Comparison of ENCODE assay signal across 9 cellular contexts in the genomic region with DNA sequence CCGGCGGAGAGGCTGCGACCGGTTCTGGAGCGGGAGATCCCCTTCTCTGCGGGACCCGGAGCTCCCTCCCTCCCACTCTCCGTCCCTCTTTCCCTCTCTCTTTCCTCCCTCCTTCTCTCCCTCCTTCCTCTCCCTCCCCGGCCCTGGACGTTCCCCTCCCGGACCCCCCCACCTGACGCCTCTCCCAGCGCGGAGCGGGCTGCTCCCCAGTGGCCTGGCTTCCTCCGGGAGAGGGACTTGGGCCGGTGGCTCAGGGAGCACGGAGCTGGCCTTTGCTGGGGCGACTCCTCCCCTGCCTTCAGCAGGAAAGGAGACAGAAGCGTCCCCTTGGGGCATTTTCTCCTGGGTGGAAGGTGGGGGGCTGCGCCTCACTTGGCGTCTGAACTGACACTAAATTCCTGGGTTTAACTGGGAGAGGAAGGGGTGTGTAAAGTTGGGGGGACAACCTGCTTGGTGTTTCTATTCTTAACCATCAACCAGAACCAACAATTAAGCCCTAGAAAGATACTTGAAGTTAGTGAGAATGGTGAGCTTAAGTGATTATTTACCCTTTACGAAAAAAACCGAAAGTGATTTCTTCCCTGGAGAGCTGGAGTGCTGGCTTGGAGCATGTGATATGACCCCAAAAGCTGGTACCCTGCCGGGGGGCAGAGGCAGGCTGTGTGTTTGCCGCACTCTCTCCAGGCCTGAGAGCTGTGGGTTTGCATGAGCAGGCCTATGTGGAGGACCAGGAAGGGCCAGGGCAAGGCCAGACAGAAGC. TPM values are rescaled to one million over a fixed set of nuclear protein-coding genes. Genes with fewer than 3 reads are reported as not detected.
DNase-seq lines count a peak whose midpoint lies in the region; ATAC-seq, FAIRE-seq and TF ChIP-seq lines count a peak whose summit lies in the region.
"Had no signal": no experiment of that assay in that cellular context is flagged by ENCODE, and none has a peak within 500 bp of the region (broad histone marks: within the 10 kb centered on the region; RNA-seq: fewer than 3 reads in every experiment).

No MANE protein-coding gene starts in this region.

- no peaks in the 10 kb centered on the region for H3K27me3 ChIP-seq in thoracic aorta (replicated peaks; ENCODE audit: insufficient read depth)

- H3K36me3 Mint-ChIP-seq in activated CD8-positive, alpha-beta memory T cell treated with anti-CD3 and anti-CD28 coated beads, Interleukin-2, amount 10 ng/mL, durations not matched to agents 7 days and 5 days, result no peaks in the 10 kb centered on the region
- H3K36me3 Mint-ChIP-seq in activated T-helper 1 cell treated with anti-CD3 and anti-CD28 coated beads, Interleukin-12 subunit alpha, Interleukin-12 subunit beta, Interleukin-2, Interleukin-4 antibody, amounts not matched to agents 30 ng/mL and 10 ng/mL and 1 ng/mL, durations not matched to agents 14 hours and 24 hours and 36 hours (ENCODE audit: low read depth), result no peaks in the 10 kb centered on the region
- H3K36me3 Mint-ChIP-seq in immature natural killer cell, result no peaks in the 10 kb centered on the region
- H3K36me3 Mint-ChIP-seq: naive B cell had no signal

- intact Hi-C loops in activated T-helper 1 cell treated with anti-CD3 and anti-CD28 coated beads, Interleukin-12 subunit alpha, Interleukin-12 subunit beta, Interleukin-2, Interleukin-4 antibody, amounts not matched to agents 30 ng/mL and 10 ng/mL and 1 ng/mL, durations not matched to agents 14 hours and 24 hours and 36 hours (cut with micrococcal nuclease), result loop anchor here (1.0 kb wide), 4 partner anchors 13 to 129 kb away; a partner anchor contains a TSS

- peak overlapping the region; percentile 46 for H3K4me3 ChIP-seq in thoracic aorta

- H3K36me3 ChIP-seq in thoracic aorta, result no peaks in the 10 kb centered on the region

- DNase-seq in activated CD8-positive, alpha-beta memory T cell treated with anti-CD3 and anti-CD28 coated beads, Interleukin-2, amount 10 ng/mL, durations not matched to agents 7 days and 5 days, result no peak
- no peak for DNase-seq in activated CD8-positive, alpha-beta memory T cell treated with anti-CD3 and anti-CD28 coated beads, Interleukin-2, amount 50 U/mL, for 48 hours
- no peak for DNase-seq in activated T-helper 1 cell treated with anti-CD3 and anti-CD28 coated beads, Interleukin-12 subunit alpha, Interleukin-12 subunit beta, Interleukin-2, Interleukin-4 antibody, amounts not matched to agents 30 ng/mL and 10 ng/mL and 1 ng/mL, durations not matched to agents 14 hours and 24 hours and 36 hours (ENCODE audit: low spot score)
- DNase-seq in immature natural killer cell (no peak), thoracic aorta (ENCODE audit: low spot score) (no peak), D721Med (ENCODE audit: insufficient read length, low spot score) (no peak), HuH-7 (ENCODE audit: low spot score) (no peak)

- H3K27ac ChIP-seq in thoracic aorta, result no peak overlapping the region

- CTCF ChIA-PET in activated CD8-positive, alpha-beta memory T cell treated with anti-CD3 and anti-CD28 coated beads, Interleukin-2, amount 10 ng/mL, durations not matched to agents 7 days and 5 days (lab: Charles Lee), result interaction anchor here (0.7 to 2.0 kb wide), 2 partner anchors 9 to 32 kb away, joined by 3 to 5 read pairs; no protein-coding TSS in a partner anchor

- no peaks in the 10 kb centered on the region for H3K9me3 ChIP-seq in thoracic aorta

- peaks cover 44% of the 10 kb centered on the region for H3K27me3 Mint-ChIP-seq in activated CD8-positive, alpha-beta memory T cell treated with anti-CD3 and anti-CD28 coated beads, Interleukin-2, amount 10 ng/mL, durations not matched to agents 7 days and 5 days
- H3K27me3 Mint-ChIP-seq in activated T-helper 1 cell treated with anti-CD3 and anti-CD28 coated beads, Interleukin-12 subunit alpha, Interleukin-12 subunit beta, Interleukin-2, Interleukin-4 antibody, amounts not matched to agents 30 ng/mL and 10 ng/mL and 1 ng/mL, durations not matched to agents 14 hours and 24 hours and 36 hours (ENCODE audit: insufficient read depth), result peaks cover 40% of the 10 kb centered on the region
- peaks cover 3 to 11% (median 3%) of the 10 kb centered on the region in 3 donors for H3K27me3 Mint-ChIP-seq in immature natural killer cell (ENCODE audit: low read depth in 3 of 3)

- H3K9me3 Mint-ChIP-seq in activated CD8-positive, alpha-beta memory T cell treated with anti-CD3 and anti-CD28 coated beads, Interleukin-2, amount 10 ng/mL, durations not matched to agents 7 days and 5 days (ENCODE audit: low read depth), result no peaks in the 10 kb centered on the region
- H3K9me3 Mint-ChIP-seq in activated T-helper 1 cell treated with anti-CD3 and anti-CD28 coated beads, Interleukin-12 subunit alpha, Interleukin-12 subunit beta, Interleukin-2, Interleukin-4 antibody, amounts not matched to agents 30 ng/mL and 10 ng/mL and 1 ng/mL, durations not matched to agents 14 hours and 24 hours and 36 hours, result no peaks in the 10 kb centered on the region
- no peaks in the 10 kb centered on the region for H3K9me3 Mint-ChIP-seq in immature natural killer cell
- H3K9me3 Mint-ChIP-seq: naive B cell had no signal

- peaks cover 5% of the 10 kb centered on the region for H3K4me1 Mint-ChIP-seq in activated CD8-positive, alpha-beta memory T cell treated with anti-CD3 and anti-CD28 coated beads, Interleukin-2, amount 10 ng/mL, durations not matched to agents 7 days and 5 days
- no peaks in the 10 kb centered on the region for H3K4me1 Mint-ChIP-seq in activated T-helper 1 cell treated with anti-CD3 and anti-CD28 coated beads, Interleukin-12 subunit alpha, Interleukin-12 subunit beta, Interleukin-2, Interleukin-4 antibody, amounts not matched to agents 30 ng/mL and 10 ng/mL and 1 ng/mL, durations not matched to agents 14 hours and 24 hours and 36 hours (ENCODE audit: low read depth)
- peaks cover 12% of the 10 kb centered on the region in 2 donors for H3K4me1 Mint-ChIP-seq in immature natural killer cell

- FAIRE-seq in D721Med (lab: Jason Lieb, UNC), result no peak

- H3K27ac Mint-ChIP-seq in activated CD8-positive, alpha-beta memory T cell treated with anti-CD3 and anti-CD28 coated beads, Interleukin-2, amount 10 ng/mL, durations not matched to agents 7 days and 5 days, result no peak overlapping the region
- no peak overlapping the region for H3K27ac Mint-ChIP-seq in activated T-helper 1 cell treated with anti-CD3 and anti-CD28 coated beads, Interleukin-12 subunit alpha, Interleukin-12 subunit beta, Interleukin-2, Interleukin-4 antibody, amounts not matched to agents 30 ng/mL and 10 ng/mL and 1 ng/mL, durations not matched to agents 14 hours and 24 hours and 36 hours
- H3K27ac Mint-ChIP-seq in immature natural killer cell, result no peak overlapping the region
- H3K27ac Mint-ChIP-seq: naive B cell had no signal

- H3K4me3 Mint-ChIP-seq in activated CD8-positive, alpha-beta memory T cell treated with anti-CD3 and anti-CD28 coated beads, Interleukin-2, amount 10 ng/mL, durations not matched to agents 7 days and 5 days, result peak overlapping the region; percentile 8
- H3K4me3 Mint-ChIP-seq in activated T-helper 1 cell treated with anti-CD3 and anti-CD28 coated beads, Interleukin-12 subunit alpha, Interleukin-12 subunit beta, Interleukin-2, Interleukin-4 antibody, amounts not matched to agents 30 ng/mL and 10 ng/mL and 1 ng/mL, durations not matched to agents 14 hours and 24 hours and 36 hours, result peak overlapping the region; percentile 75
- H3K4me3 Mint-ChIP-seq in immature natural killer cell, result peak overlapping the region; percentile 50 to 79 (median 73)

- peaks cover 4 to 12% of the 10 kb centered on the region in 2 donors for H3K4me1 ChIP-seq in thoracic aorta (ENCODE audit: control insufficient read depth in 1 of 2, low read depth in 2 of 2)

- no peak for TF ChIP-seq CTCF in thoracic aorta (IDR thresholded peaks at IDR 0.05)
- no peak for TF ChIP-seq CTCF in D721Med (IDR thresholded peaks at IDR 0.05; ENCODE audit: insufficient read depth, missing control alignments)

- no peak for ATAC-seq in activated CD8-positive, alpha-beta memory T cell treated with anti-CD3 and anti-CD28 coated beads, Interleukin-2, amount 10 ng/mL, durations not matched to agents 7 days and 5 days
- no peak for ATAC-seq in thoracic aorta (ENCODE audit: insufficient number of reproducible peaks, low FRiP score, low read depth)
- no peak for ATAC-seq in esophagus mucosa

RNA-seq across cellular contexts. Expression of a gene that starts 0.8 kb away (rescaled TPM):
- total RNA-seq in activated CD8-positive, alpha-beta memory T cell treated with anti-CD3 and anti-CD28 coated beads, Interleukin-2, amount 10 ng/mL, durations not matched to agents 7 days and 5 days, result under 1 TPM; 0.44 to 0.80 TPM
- 1.5 and 2.7 TPM in 2 replicates for total RNA-seq in activated T-helper 1 cell treated with anti-CD3 and anti-CD28 coated beads, Interleukin-12 subunit alpha, Interleukin-12 subunit beta, Interleukin-2, Interleukin-4 antibody, amounts not matched to agents 30 ng/mL and 10 ng/mL and 1 ng/mL, durations not matched to agents 14 hours and 24 hours and 36 hours
- 1 to 10 TPM; 1.0 to 1.3 (median 1.3) TPM for polyA plus RNA-seq in immature natural killer cell
- 1 to 10 TPM in 1 of 2 donors, not detected in 1; 2.0 TPM for total RNA-seq in thoracic aorta
- 3.9 TPM for total RNA-seq in esophagus mucosa

RNA-seq across cellular contexts. Expression of a gene that starts 12.6 kb away (rescaled TPM):
- 100 to 1,000 TPM; 135 to 202 TPM for total RNA-seq in activated CD8-positive, alpha-beta memory T cell treated with anti-CD3 and anti-CD28 coated beads, Interleukin-2, amount 10 ng/mL, durations not matched to agents 7 days and 5 days
- total RNA-seq in activated T-helper 1 cell treated with anti-CD3 and anti-CD28 coated beads, Interleukin-12 subunit alpha, Interleukin-12 subunit beta, Interleukin-2, Interleukin-4 antibody, amounts not matched to agents 30 ng/mL and 10 ng/mL and 1 ng/mL, durations not matched to agents 14 hours and 24 hours and 36 hours, result 210 and 221 TPM in 2 replicates
- 10 to 100 TPM in 2 of 3 donors, 1 to 10 TPM in 1; 8.7 to 21.6 (median 10.9) TPM for polyA plus RNA-seq in immature natural killer cell
- total RNA-seq in thoracic aorta, result 1 to 10 TPM; 2.5 to 3.7 TPM
- 14.9 TPM for total RNA-seq in esophagus mucosa

RNA-seq across cellular contexts. Expression of a gene that starts 44.3 kb away (rescaled TPM):
- total RNA-seq in activated CD8-positive, alpha-beta memory T cell treated with anti-CD3 and anti-CD28 coated beads, Interleukin-2, amount 10 ng/mL, durations not matched to agents 7 days and 5 days, result 100 to 1,000 TPM; 181 to 216 TPM
- 189 and 201 TPM in 2 replicates for total RNA-seq in activated T-helper 1 cell treated with anti-CD3 and anti-CD28 coated beads, Interleukin-12 subunit alpha, Interleukin-12 subunit beta, Interleukin-2, Interleukin-4 antibody, amounts not matched to agents 30 ng/mL and 10 ng/mL and 1 ng/mL, durations not matched to agents 14 hours and 24 hours and 36 hours
- 100 to 1,000 TPM in 2 of 3 donors, 10 to 100 TPM in 1; 98.1 to 249 (median 131) TPM for polyA plus RNA-seq in immature natural killer cell
- total RNA-seq in thoracic aorta, result 100 to 1,000 TPM; 166 to 247 TPM
- total RNA-seq in esophagus mucosa, result 99.2 TPM

Comparison
In these comparisons a context has a peak if more than half of its experiments do, and no peak if none do; other contexts are left out.
1. H3K4me3 Mint-ChIP-seq: peak in every context shown above with its lines; median percentile 75 in activated T-helper 1 cell treated with anti-CD3 and anti-CD28 coated beads, Interleukin-12 subunit alpha, Interleukin-12 subunit beta, Interleukin-2, Interleukin-4 antibody, amounts not matched to agents 30 ng/mL and 10 ng/mL and 1 ng/mL, durations not matched to agents 14 hours and 24 hours and 36 hours; 73 in immature natural killer cell; 8 in activated CD8-positive, alpha-beta memory T cell treated with anti-CD3 and anti-CD28 coated beads, Interleukin-2, amount 10 ng/mL, durations not matched to agents 7 days and 5 days.